Comparison of ENCODE assay signal across 8 cellular contexts in the genomic region with DNA sequence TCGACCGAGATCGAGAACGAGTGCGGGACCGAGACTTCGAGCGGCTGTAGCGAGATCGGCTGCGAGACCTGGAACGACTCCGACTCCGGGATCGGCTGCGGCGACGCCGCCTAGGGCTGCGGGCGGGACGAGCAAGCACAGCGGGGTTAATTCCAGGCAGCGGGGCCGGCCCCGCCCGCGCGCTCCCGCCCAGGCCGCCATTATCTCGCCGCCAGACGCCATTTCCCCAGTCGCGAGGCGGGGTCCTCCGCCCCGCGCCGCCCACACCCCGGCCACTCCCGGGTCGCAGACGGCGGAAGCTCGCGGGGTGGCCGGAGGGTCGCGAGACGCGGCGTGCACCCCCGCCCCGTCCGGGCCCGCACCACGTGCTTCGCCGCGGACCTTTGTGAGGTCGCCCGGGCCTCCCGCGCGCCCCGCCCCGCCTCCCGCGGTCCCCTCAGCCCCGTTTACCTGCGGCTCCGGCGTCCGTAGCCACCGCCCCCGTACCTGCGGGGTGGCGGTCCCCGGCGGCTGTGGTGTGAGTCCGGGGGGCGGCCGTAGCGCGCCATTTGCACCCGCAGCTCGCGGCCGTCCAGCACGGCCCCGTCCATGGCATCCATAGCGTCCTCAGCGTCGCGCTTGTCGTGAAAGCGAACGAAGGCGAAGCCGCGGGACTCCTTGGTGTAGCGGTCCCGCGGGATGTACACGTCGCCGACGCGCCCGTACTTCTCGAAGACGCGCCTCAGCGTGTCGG.
DNase-seq lines count a peak whose midpoint lies in the region; ATAC-seq, FAIRE-seq and TF ChIP-seq lines count a peak whose summit lies in the region.

No MANE protein-coding gene starts in this region.

- H2AFZ ChIP-seq in Loucy (ENCODE audit: low read length), result no peak overlapping the region

- H3K4me3 ChIP-seq in Loucy (ENCODE audit: low read length, poor library complexity, severe bottlenecking), result peak overlapping the region; percentile 99

- H4K20me1 ChIP-seq in Loucy (ENCODE audit: insufficient read depth, low read length, poor library complexity, severe bottlenecking), result peaks cover 62% of the 10 kb centered on the region

- no peak for TF ChIP-seq CTCF in Loucy (conservative IDR thresholded peaks at IDR 0.05; ENCODE audit: low read length)

- no peaks in the 10 kb centered on the region for H3K9me3 ChIP-seq in Loucy (ENCODE audit: insufficient read depth, low read depth, low read length)

- peak; percentile 87 for DNase-seq in D341Med (ENCODE audit: low spot score)
- peak; percentile 42 for DNase-seq in cerebellar cortex (ENCODE audit: low spot score)
- DNase-seq in kidney tubule cell (ENCODE audit: low spot score), result peak; percentile 55
- peak in 3 of 4 experiments; percentile 41 to 50 (median 42) for DNase-seq in stimulated activated CD4-positive, alpha-beta T cell treated with anti-CD3 and anti-CD28 coated beads, Interleukin-1b, Interleukin-23, amount 100 ng/mL, for 24 hours (ENCODE audit: low read depth in 4 of 4, low spot score in 1 of 4)
- no peak for DNase-seq in RCC 7860 (ENCODE audit: low spot score)

- peaks cover 45% of the 10 kb centered on the region for H3K36me3 ChIP-seq in Loucy (ENCODE audit: insufficient read depth, low read length)

- peaks cover 19% of the 10 kb centered on the region for H3K27me3 ChIP-seq in Loucy (ENCODE audit: insufficient read depth, low read length, poor library complexity, severe bottlenecking)

- ATAC-seq in GM21529 (IDR thresholded peaks at IDR 0.05; ENCODE audit: unreplicated experiment), result peak; percentile 6
- ATAC-seq in activated CD4-positive, CD25-positive, alpha-beta regulatory T cell treated with anti-CD3 and anti-CD28 coated beads, Interleukin-2, amount 50 U/mL, for 24 hours, result peak; percentile 2 to 9

- H3F3A ChIP-seq in Loucy (ENCODE audit: low read depth), result peaks cover 11% of the 10 kb centered on the region

- peaks cover 89% of the 10 kb centered on the region for H3K79me2 ChIP-seq in Loucy (ENCODE audit: insufficient read depth, low read length)

- peaks cover 68% of the 10 kb centered on the region for H3K4me1 ChIP-seq in Loucy (ENCODE audit: insufficient read depth, low read length, poor library complexity, severe bottlenecking)

- H3K4me2 ChIP-seq in Loucy (ENCODE audit: low read depth, low read length, poor library complexity, severe bottlenecking), result peak overlapping the region; percentile 93

- H3K9me2 ChIP-seq in Loucy (replicated peaks; ENCODE audit: low read depth, low read length), result no peaks in the 10 kb centered on the region

- peak overlapping the region; percentile 100 for H3K9ac ChIP-seq in Loucy (ENCODE audit: low read depth, low read length, poor library complexity, severe bottlenecking)

- FAIRE-seq in RCC 7860 (lab: Jason Lieb, UNC), result no peak
